Comparison of ENCODE assay signal across 2 cellular contexts in genomic region chr10:94963901-94964300, GRCh38.
TF ChIP-seq lines count a peak whose summit lies in the region.

No MANE protein-coding gene starts in this region.

TF ChIP-seq in HCT116, 20 proteins besides CTCF, POLR2A, EP300 and RAD21 (continued from another document):
- TF ChIP-seq REST (IDR thresholded peaks at IDR 0.05; ENCODE audit: low read depth), result no peak

TF ChIP-seq in HepG2, 621 proteins besides CTCF, POLR2A, EP300 and RAD21 (continued from another document):
- TF ChIP-seq, protein P1, sequence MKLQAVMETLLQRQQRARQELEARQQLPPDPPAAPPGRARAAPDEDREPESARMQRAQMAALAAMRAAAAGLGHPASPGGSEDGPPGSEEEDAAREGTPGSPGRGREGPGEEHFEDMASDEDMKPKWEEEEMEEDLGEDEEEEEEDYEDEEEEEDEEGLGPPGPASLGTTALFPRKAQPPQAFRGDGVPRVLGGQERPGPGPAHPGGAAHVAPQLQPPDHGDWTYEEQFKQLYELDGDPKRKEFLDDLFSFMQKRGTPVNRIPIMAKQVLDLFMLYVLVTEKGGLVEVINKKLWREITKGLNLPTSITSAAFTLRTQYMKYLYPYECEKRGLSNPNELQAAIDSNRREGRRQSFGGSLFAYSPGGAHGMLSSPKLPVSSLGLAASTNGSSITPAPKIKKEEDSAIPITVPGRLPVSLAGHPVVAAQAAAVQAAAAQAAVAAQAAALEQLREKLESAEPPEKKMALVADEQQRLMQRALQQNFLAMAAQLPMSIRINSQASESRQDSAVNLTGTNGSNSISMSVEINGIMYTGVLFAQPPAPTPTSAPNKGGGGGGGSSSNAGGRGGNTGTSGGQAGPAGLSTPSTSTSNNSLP (IDR thresholded peaks at IDR 0.05; ENCODE audit: low read depth, low read length), result no peak
- TF ChIP-seq SMC3 (IDR thresholded peaks at IDR 0.05; ENCODE audit: low read length) (peak; percentile 44; the same call in 1 of the 2 replicates), TFAP4 (IDR thresholded peaks at IDR 0.05; ENCODE audit: borderline replicate concordance, low read depth) (peak; percentile 72; the same call in 1 of the 2 replicates), REL (CRISPR knock-in tag; conservative IDR thresholded peaks at IDR 0.05) (no peak), STAG1 (CRISPR knock-in tag; IDR thresholded peaks at IDR 0.05) (peak; percentile 64), SPEN (CRISPR knock-in tag; IDR thresholded peaks at IDR 0.05; ENCODE audit: low read depth) (no peak)
- TF ChIP-seq, protein P2, sequence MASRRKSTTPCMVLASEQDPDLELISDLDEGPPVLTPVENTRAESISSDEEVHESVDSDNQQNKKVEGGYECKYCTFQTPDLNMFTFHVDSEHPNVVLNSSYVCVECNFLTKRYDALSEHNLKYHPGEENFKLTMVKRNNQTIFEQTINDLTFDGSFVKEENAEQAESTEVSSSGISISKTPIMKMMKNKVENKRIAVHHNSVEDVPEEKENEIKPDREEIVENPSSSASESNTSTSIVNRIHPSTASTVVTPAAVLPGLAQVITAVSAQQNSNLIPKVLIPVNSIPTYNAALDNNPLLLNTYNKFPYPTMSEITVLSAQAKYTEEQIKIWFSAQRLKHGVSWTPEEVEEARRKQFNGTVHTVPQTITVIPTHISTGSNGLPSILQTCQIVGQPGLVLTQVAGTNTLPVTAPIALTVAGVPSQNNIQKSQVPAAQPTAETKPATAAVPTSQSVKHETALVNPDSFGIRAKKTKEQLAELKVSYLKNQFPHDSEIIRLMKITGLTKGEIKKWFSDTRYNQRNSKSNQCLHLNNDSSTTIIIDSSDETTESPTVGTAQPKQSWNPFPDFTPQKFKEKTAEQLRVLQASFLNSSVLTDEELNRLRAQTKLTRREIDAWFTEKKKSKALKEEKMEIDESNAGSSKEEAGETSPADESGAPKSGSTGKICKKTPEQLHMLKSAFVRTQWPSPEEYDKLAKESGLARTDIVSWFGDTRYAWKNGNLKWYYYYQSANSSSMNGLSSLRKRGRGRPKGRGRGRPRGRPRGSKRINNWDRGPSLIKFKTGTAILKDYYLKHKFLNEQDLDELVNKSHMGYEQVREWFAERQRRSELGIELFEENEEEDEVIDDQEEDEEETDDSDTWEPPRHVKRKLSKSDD (CRISPR knock-in tag; IDR thresholded peaks at IDR 0.05; ENCODE audit: low read depth), result no peak
